ENCODE assay signal across 1 cellular context in genomic region chr16:23694707-23695373, GRCh38.
TF ChIP-seq lines count a peak whose summit lies in the region.

No MANE protein-coding gene starts in this region.

TF ChIP-seq in HepG2, 621 proteins besides CTCF, POLR2A, EP300 and RAD21 (continued from another document and continues in another):
- TF ChIP-seq ZBED4 (CRISPR knock-in tag; IDR thresholded peaks at IDR 0.05; ENCODE audit: borderline replicate concordance): no peak
- no peak for TF ChIP-seq ZNF766 (CRISPR knock-in tag; IDR thresholded peaks at IDR 0.05; ENCODE audit: borderline replicate concordance)
- 0 out of 2 replicates have a peak, but pooled peaks have one; percentile 41 for TF ChIP-seq ZNF569 (CRISPR knock-in tag; IDR thresholded peaks at IDR 0.05; ENCODE audit: borderline replicate concordance)
- no peak for TF ChIP-seq TEAD2 (CRISPR knock-in tag; IDR thresholded peaks at IDR 0.05)
- no peak for TF ChIP-seq DMTF1 (CRISPR knock-in tag; IDR thresholded peaks at IDR 0.05)
- TF ChIP-seq NONO (IDR thresholded peaks at IDR 0.05): no peak
- TF ChIP-seq NONO (CRISPR knock-in tag; conservative IDR thresholded peaks at IDR 0.05): peak; percentile 62; the same call in 1 of the 2 replicates
- no peak for TF ChIP-seq MYC (CRISPR knock-in tag; IDR thresholded peaks at IDR 0.05; ENCODE audit: borderline replicate concordance)
- no peak for TF ChIP-seq HOXD1 (CRISPR knock-in tag; IDR thresholded peaks at IDR 0.05)
- TF ChIP-seq FOXP1 (IDR thresholded peaks at IDR 0.05): no peak
- no peak for TF ChIP-seq FOXP1 (CRISPR knock-in tag; IDR thresholded peaks at IDR 0.05)
- TF ChIP-seq ZNF546 (CRISPR knock-in tag; conservative IDR thresholded peaks at IDR 0.05): no peak
- no peak for TF ChIP-seq MXD4 (CRISPR knock-in tag; IDR thresholded peaks at IDR 0.05)
- no peak for TF ChIP-seq PCBP2 (optimal IDR thresholded peaks at IDR 0.05; ENCODE audit: low read depth, low read length, poor library complexity, severe bottlenecking)
- TF ChIP-seq ZNF574 (CRISPR knock-in tag; IDR thresholded peaks at IDR 0.05): peak; percentile 40
- no peak for TF ChIP-seq GMEB2 (CRISPR knock-in tag; IDR thresholded peaks at IDR 0.05; ENCODE audit: low read depth)
- no peak for TF ChIP-seq ZFAT (CRISPR knock-in tag; conservative IDR thresholded peaks at IDR 0.05)
- no peak; the same call in 1 of the 2 replicates for TF ChIP-seq NR2F2 (IDR thresholded peaks at IDR 0.05; ENCODE audit: borderline replicate concordance, low read depth)
- TF ChIP-seq TP53 (CRISPR knock-in tag; conservative IDR thresholded peaks at IDR 0.05): no peak
- no peak; the same call in 1 of the 2 replicates for TF ChIP-seq ZBTB25 (CRISPR knock-in tag; IDR thresholded peaks at IDR 0.05)
- TF ChIP-seq RFXANK (CRISPR knock-in tag; IDR thresholded peaks at IDR 0.05): no peak
- no peak for TF ChIP-seq ZNF652 (CRISPR knock-in tag; IDR thresholded peaks at IDR 0.05; ENCODE audit: borderline replicate concordance, low read depth)
- TF ChIP-seq ZNF12 (CRISPR knock-in tag; IDR thresholded peaks at IDR 0.05): 0 out of 2 replicates have a peak, but pooled peaks have one; percentile 31
- 0 out of 2 replicates have a peak, but pooled peaks have one; percentile 18 for TF ChIP-seq ZNF280D (CRISPR knock-in tag; IDR thresholded peaks at IDR 0.05)
- TF ChIP-seq MIER3 (CRISPR knock-in tag; IDR thresholded peaks at IDR 0.05; ENCODE audit: borderline replicate concordance): no peak; the same call in 1 of the 2 replicates
- peak; percentile 56; the same call in 1 of the 2 replicates for TF ChIP-seq THAP9 (CRISPR knock-in tag; IDR thresholded peaks at IDR 0.05; ENCODE audit: borderline replicate concordance)
- no peak for TF ChIP-seq ZNF7 (CRISPR knock-in tag; IDR thresholded peaks at IDR 0.05)
- no peak for TF ChIP-seq SP2 (CRISPR knock-in tag; IDR thresholded peaks at IDR 0.05)
- TF ChIP-seq ZBTB3 (CRISPR knock-in tag; IDR thresholded peaks at IDR 0.05; ENCODE audit: borderline replicate concordance, low read depth): no peak
- no peak for TF ChIP-seq STAG1 (CRISPR knock-in tag; IDR thresholded peaks at IDR 0.05)
- no peak for TF ChIP-seq TOE1 (CRISPR knock-in tag; IDR thresholded peaks at IDR 0.05)
- no peak for TF ChIP-seq ELF3 (CRISPR knock-in tag; IDR thresholded peaks at IDR 0.05)
- no peak; the same call in 1 of the 2 replicates for TF ChIP-seq NR2F6 (IDR thresholded peaks at IDR 0.05)
- TF ChIP-seq NR2F6 (CRISPR knock-in tag; IDR thresholded peaks at IDR 0.05): peak; percentile 33; the same call in 1 of the 2 replicates
- no peak for TF ChIP-seq ZNF841 (CRISPR knock-in tag; IDR thresholded peaks at IDR 0.05; ENCODE audit: borderline replicate concordance)
- TF ChIP-seq GATAD2A (CRISPR knock-in tag; IDR thresholded peaks at IDR 0.05): 0 out of 2 replicates have a peak, but pooled peaks have one; percentile 14
- TF ChIP-seq ZNF3 (CRISPR knock-in tag; IDR thresholded peaks at IDR 0.05): no peak
- no peak for TF ChIP-seq SMAD1 (CRISPR knock-in tag; IDR thresholded peaks at IDR 0.05; ENCODE audit: borderline replicate concordance, low read depth)
- TF ChIP-seq PREB (CRISPR knock-in tag; IDR thresholded peaks at IDR 0.05): no peak
- no peak for TF ChIP-seq SP140L (CRISPR knock-in tag; IDR thresholded peaks at IDR 0.05; ENCODE audit: borderline replicate concordance)
- TF ChIP-seq ZNF275 (CRISPR knock-in tag; IDR thresholded peaks at IDR 0.05; ENCODE audit: borderline replicate concordance): peak; percentile 71; the same call in 1 of the 2 replicates
- TF ChIP-seq SNRNP70 (IDR thresholded peaks at IDR 0.05; ENCODE audit: low read depth, low read length): no peak
- no peak for TF ChIP-seq ZNF773 (CRISPR knock-in tag; IDR thresholded peaks at IDR 0.05; ENCODE audit: borderline replicate concordance)
